Comparison of ENCODE assay signal across 19 cellular contexts in the genomic region with DNA sequence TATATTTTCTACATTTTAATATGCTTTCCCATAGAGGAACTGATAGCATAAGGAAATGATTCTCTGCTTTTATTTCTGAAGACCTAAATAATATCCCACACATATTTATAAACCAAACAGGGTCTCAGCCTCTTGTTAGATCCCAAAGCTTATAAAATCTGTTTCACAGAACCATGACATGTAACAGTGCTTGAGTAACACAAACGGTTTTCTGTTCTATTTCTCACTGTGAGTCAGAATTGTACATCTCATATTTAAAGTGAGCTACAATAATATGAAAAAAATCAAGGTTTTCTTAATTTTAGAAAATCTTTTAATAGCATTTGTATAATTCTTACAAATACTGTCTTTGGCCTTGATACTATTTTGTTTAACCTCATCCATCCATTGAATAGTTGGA. TPM values are rescaled to one million over a fixed set of nuclear protein-coding genes. Genes with fewer than 3 reads are reported as not detected.
DNase-seq lines count a peak whose midpoint lies in the region; ATAC-seq and TF ChIP-seq lines count a peak whose summit lies in the region.
"Had no signal": no experiment of that assay in that cellular context is flagged by ENCODE, and none has a peak within 500 bp of the region (broad histone marks: within the 10 kb centered on the region; RNA-seq: fewer than 3 reads in every experiment).

No MANE protein-coding gene starts in this region.

- no peak for TF ChIP-seq CTCF in CD8-positive, alpha-beta T cell (IDR thresholded peaks at IDR 0.05)
- TF ChIP-seq CTCF in fibroblast of mammary gland (conservative IDR thresholded peaks at IDR 0.05; ENCODE audit: control insufficient read depth, insufficient read depth, low read depth, low read length): no peak
- TF ChIP-seq CTCF in gastrocnemius medialis (IDR thresholded peaks at IDR 0.05 in 4 of 5, conservative IDR thresholded peaks at IDR 0.05 in 1 of 5): no peak

- H3K27me3 Mint-ChIP-seq in CD8-positive, alpha-beta T cell (ENCODE audit: low read depth): no peaks in the 10 kb centered on the region
- no peaks in the 10 kb centered on the region for H3K27me3 Mint-ChIP-seq in activated T-helper 17 cell treated with anti-CD3 and anti-CD28 coated beads, Interleukin-2, amount 50 U/mL, for 72 hours
- H3K27me3 Mint-ChIP-seq: B cell; CD4-positive, alpha-beta T cell had no signal

- no peaks in the 10 kb centered on the region for H3K9me3 Mint-ChIP-seq in CD8-positive, alpha-beta T cell
- no peaks in the 10 kb centered on the region for H3K9me3 Mint-ChIP-seq in activated T-helper 17 cell treated with anti-CD3 and anti-CD28 coated beads, Interleukin-2, amount 50 U/mL, for 72 hours
- H3K9me3 Mint-ChIP-seq: CD4-positive, alpha-beta T cell; GM23338; H9 had no signal

- H3K36me3 ChIP-seq in CD8-positive, alpha-beta T cell (ENCODE audit: insufficient read depth, low read length): no peaks in the 10 kb centered on the region
- no peaks in the 10 kb centered on the region for H3K36me3 ChIP-seq in gastrocnemius medialis
- H3K36me3 ChIP-seq: BLaER1 had no signal

- peak overlapping the region; percentile 9 for H3K27ac Mint-ChIP-seq in CD8-positive, alpha-beta T cell
- no peak overlapping the region for H3K27ac Mint-ChIP-seq in activated T-helper 17 cell treated with anti-CD3 and anti-CD28 coated beads, Interleukin-2, amount 50 U/mL, for 72 hours
- H3K27ac Mint-ChIP-seq: B cell; CD4-positive, alpha-beta T cell; GM23338; H9 had no signal

- ATAC-seq in CD8-positive, alpha-beta T cell: no peak
- ATAC-seq in activated T-helper 17 cell treated with anti-CD3 and anti-CD28 coated beads, Interleukin-2, amount 50 U/mL, for 72 hours (replicated peaks): peak; percentile 60
- no peak for ATAC-seq in gastrocnemius medialis
- ATAC-seq: GM12878, GM23338, HCT116 had no signal

- POLR2A ChIA-PET in CD8-positive, alpha-beta T cell (lab: Charles Lee): interaction anchor here (0.6 kb wide), 1 partner anchor 367 kb away, joined by 3 read pairs; no protein-coding TSS in a partner anchor

- H3K9me3 ChIP-seq in CD8-positive, alpha-beta T cell (ENCODE audit: low read length): no peaks in the 10 kb centered on the region
- no peaks in the 10 kb centered on the region for H3K9me3 ChIP-seq in gastrocnemius medialis
- H3K9me3 ChIP-seq: BLaER1, Caco-2 had no signal

- intact Hi-C loops in CD8-positive, alpha-beta T cell (cut with DNase I, micrococcal nuclease): no loop called here
- intact Hi-C loops in gastrocnemius medialis (cut with DNase I; ENCODE audit: low total_unique reads): no loop called here

- no peaks in the 10 kb centered on the region for H3K27me3 ChIP-seq in CD8-positive, alpha-beta T cell (ENCODE audit: insufficient read depth, low read length)
- no peaks in the 10 kb centered on the region for H3K27me3 ChIP-seq in gastrocnemius medialis
- H3K27me3 ChIP-seq: BLaER1 had no signal

- no peak overlapping the region for H3K4me3 ChIP-seq in CD8-positive, alpha-beta T cell (ENCODE audit: low read depth, low read length)
- H3K4me3 ChIP-seq in fibroblast of mammary gland (ENCODE audit: control insufficient read depth, low read depth, low read length) (no peak overlapping the region), gastrocnemius medialis (no peak overlapping the region)
- H3K4me3 ChIP-seq: BLaER1, GM12878, GM23338 had no signal

- H3K4me1 ChIP-seq in CD8-positive, alpha-beta T cell (ENCODE audit: insufficient read depth, low read length): no peaks in the 10 kb centered on the region
- H3K4me1 ChIP-seq in gastrocnemius medialis: peaks cover 7 to 16% of the 10 kb centered on the region in 2 donors
- H3K4me1 ChIP-seq: BLaER1, Caco-2 had no signal

- in situ Hi-C loops in gastrocnemius medialis (cut with MboI; ENCODE audit: low sequenced_read_pairs in 4 of 4): no loop called here

- H3K4me3 Mint-ChIP-seq in CD8-positive, alpha-beta T cell: no peak overlapping the region
- no peak overlapping the region for H3K4me3 Mint-ChIP-seq in activated T-helper 17 cell treated with anti-CD3 and anti-CD28 coated beads, Interleukin-2, amount 50 U/mL, for 72 hours
- H3K4me3 Mint-ChIP-seq: B cell; CD4-positive, alpha-beta T cell; GM23338; H9 had no signal

- H3K27ac ChIP-seq in CD8-positive, alpha-beta T cell (ENCODE audit: low read depth, low read length): no peak overlapping the region
- H3K27ac ChIP-seq in gastrocnemius medialis: no peak overlapping the region
- H3K27ac ChIP-seq: 22Rv1, BLaER1, C4-2B had no signal

- H3K36me3 Mint-ChIP-seq in CD8-positive, alpha-beta T cell: peaks cover 2% of the 10 kb centered on the region
- no peaks in the 10 kb centered on the region for H3K36me3 Mint-ChIP-seq in activated T-helper 17 cell treated with anti-CD3 and anti-CD28 coated beads, Interleukin-2, amount 50 U/mL, for 72 hours (ENCODE audit: low read depth)

- H3K4me1 Mint-ChIP-seq in CD8-positive, alpha-beta T cell (ENCODE audit: low read depth): peaks cover 56% of the 10 kb centered on the region
- peaks cover 8% of the 10 kb centered on the region for H3K4me1 Mint-ChIP-seq in activated T-helper 17 cell treated with anti-CD3 and anti-CD28 coated beads, Interleukin-2, amount 50 U/mL, for 72 hours

- no peak for TF ChIP-seq POLR2A in gastrocnemius medialis (IDR thresholded peaks at IDR 0.05)

- no peak for DNase-seq in CD8-positive, alpha-beta T cell
- DNase-seq in fibroblast of mammary gland (ENCODE audit: low read depth): peak; percentile 3
- no peak for DNase-seq in COLO829 (ENCODE audit: low spot score)
- no peak for DNase-seq in gastrocnemius medialis
- DNase-seq in CD1c-positive myeloid dendritic cell (ENCODE audit: extremely low spot score): no peak
- DNase-seq: Caco-2; CD4-positive, alpha-beta T cell; DMS153; DND-41; GDM1; H9 had no signal

- CTCF ChIA-PET in CD8-positive, alpha-beta T cell (lab: Charles Lee): no interaction called here

RNA-seq across cellular contexts. Expression of gene NR3C2, which starts 51.2 kb away (rescaled TPM):
- total RNA-seq in CD8-positive, alpha-beta T cell: 10 to 100 TPM; 29.6 to 32.4 TPM
- 1 to 10 TPM; 7.1 to 7.8 TPM for total RNA-seq in activated T-helper 17 cell treated with anti-CD3 and anti-CD28 coated beads, Interleukin-2, amount 50 U/mL, for 72 hours
- total RNA-seq in gastrocnemius medialis: 10 to 100 TPM in 1 of 4 donors, 1 to 10 TPM in 3; 5.6 to 10.4 (median 8.1) TPM
